22 cellular contexts compared by ENCODE assay signal in the genomic region with DNA sequence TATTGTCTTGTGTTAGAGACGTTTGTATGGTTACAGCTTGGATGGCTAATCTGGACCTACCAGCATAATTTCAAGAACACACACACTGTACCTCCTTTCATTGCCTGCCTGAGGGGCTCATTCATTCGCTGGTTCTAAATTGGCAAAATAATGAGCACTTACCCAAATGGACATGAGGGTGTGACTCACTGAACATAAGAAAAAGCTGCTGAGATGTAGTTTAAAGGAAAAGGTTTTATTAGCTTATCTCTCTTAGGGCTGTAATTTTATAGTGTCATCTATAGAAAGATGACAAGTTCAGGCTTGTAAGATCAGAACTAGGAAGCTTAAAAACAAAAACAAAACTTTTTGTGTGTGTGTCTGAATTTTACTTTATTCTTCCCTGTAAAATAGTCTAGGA.
"Had no signal": no experiment of that assay in that cellular context is flagged by ENCODE, and none has a peak within 500 bp of the region (broad histone marks: within the 10 kb centered on the region; RNA-seq: fewer than 3 reads in every experiment).

No MANE protein-coding gene starts in this region.

- H3K4me1 Mint-ChIP-seq: activated naive CD4-positive, alpha-beta T cell treated with anti-CD3 and anti-CD28 coated beads, Interleukin-2, amount 50 U/mL, for 24 hours; memory B cell; naive thymus-derived CD8-positive, alpha-beta T cell; WTC11 had no signal

- H3K4me3 Mint-ChIP-seq: activated CD8-positive, alpha-beta T cell treated with anti-CD3 and anti-CD28 coated beads, Interleukin-2, amount 10 ng/mL, durations not matched to agents 7 days and 5 days; activated naive CD4-positive, alpha-beta T cell treated with anti-CD3 and anti-CD28 coated beads, Interleukin-2, amount 50 U/mL, for 24 hours; dendritic cell treated with granulocyte-macrophage colony-stimulating factor and Interleukin-4, amounts not matched to agents 40 ng/mL and 50 ng/mL, for 4 days; effector memory CD8-positive, alpha-beta T cell; memory B cell; naive thymus-derived CD8-positive, alpha-beta T cell; WTC11 had no signal

- DNase-seq: activated CD4-positive, alpha-beta T cell treated with anti-CD3 and anti-CD28 coated beads for 48 hours; activated CD8-positive, alpha-beta memory T cell treated with anti-CD3 and anti-CD28 coated beads, Interleukin-2, amount 50 U/mL, for 4 hours; activated CD8-positive, alpha-beta T cell treated with anti-CD3 and anti-CD28 coated beads, Interleukin-2, amount 10 ng/mL, durations not matched to agents 7 days and 5 days; activated effector memory CD4-positive, alpha-beta T cell treated with anti-CD3 and anti-CD28 coated beads, Interleukin-2, amount 50 U/mL, for 16 hours; activated T-cell treated with anti-CD3 and anti-CD28 coated beads, Interleukin-2, amount 50 U/mL, for 48 hours; adrenal gland; body of pancreas; effector memory CD8-positive, alpha-beta T cell; islet precursor cell; naive thymus-derived CD8-positive, alpha-beta T cell; stimulated activated CD4-positive, alpha-beta T cell treated with anti-CD3 and anti-CD28 coated beads, Interleukin-4, amount 100 ng/mL, for 24 hours; stimulated activated naive CD4-positive, alpha-beta T cell; substantia nigra; T-helper 2 cell; transverse colon had no signal

- H3K4me1 ChIP-seq: adrenal gland, body of pancreas, parathyroid adenoma, transverse colon, vagina had no signal

- H3K9me3 ChIP-seq: adrenal gland, transverse colon, vagina had no signal

- H3K36me3 ChIP-seq: adrenal gland, transverse colon, vagina had no signal

- H3K27ac ChIP-seq: adrenal gland, body of pancreas, parathyroid adenoma, transverse colon, vagina had no signal

- ATAC-seq: activated CD8-positive, alpha-beta T cell treated with anti-CD3 and anti-CD28 coated beads, Interleukin-2, amount 10 ng/mL, durations not matched to agents 7 days and 5 days; body of pancreas; effector memory CD8-positive, alpha-beta T cell; left lobe of liver; naive thymus-derived CD8-positive, alpha-beta T cell; WTC11 had no signal

- H3K27me3 ChIP-seq: body of pancreas, transverse colon, vagina had no signal

- H3K27ac Mint-ChIP-seq: activated CD8-positive, alpha-beta T cell treated with anti-CD3 and anti-CD28 coated beads, Interleukin-2, amount 10 ng/mL, durations not matched to agents 7 days and 5 days; activated naive CD4-positive, alpha-beta T cell treated with anti-CD3 and anti-CD28 coated beads, Interleukin-2, amount 50 U/mL, for 24 hours; dendritic cell treated with granulocyte-macrophage colony-stimulating factor and Interleukin-4, amounts not matched to agents 40 ng/mL and 50 ng/mL, for 4 days; effector memory CD8-positive, alpha-beta T cell; memory B cell; naive thymus-derived CD8-positive, alpha-beta T cell; WTC11 had no signal

- H3K4me3 ChIP-seq: adrenal gland, body of pancreas, transverse colon, vagina had no signal
